In the genomic region with DNA sequence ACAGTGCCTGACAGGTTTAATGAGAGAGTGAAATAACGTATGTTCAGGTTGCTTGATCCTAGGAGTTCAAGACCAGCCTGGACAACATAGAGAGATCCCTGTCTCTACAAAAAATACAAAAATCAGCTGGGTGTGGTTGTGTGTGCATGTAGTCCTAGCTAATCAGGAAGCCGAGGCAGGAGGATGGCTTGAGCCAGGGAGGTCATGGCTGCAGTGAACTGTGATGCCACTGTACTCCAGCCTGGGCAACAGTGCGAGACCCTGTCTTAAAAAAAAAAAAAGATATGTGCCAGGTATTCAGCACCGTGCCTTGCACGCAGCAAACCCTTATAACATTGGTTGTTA, we compare ENCODE assay signal across 15 cellular contexts. TPM values are rescaled to one million over a fixed set of nuclear protein-coding genes. Genes with fewer than 3 reads are reported as not detected.
DNase-seq lines count a peak whose midpoint lies in the region; ATAC-seq and TF ChIP-seq lines count a peak whose summit lies in the region.
"Had no signal": no experiment of that assay in that cellular context is flagged by ENCODE, and none has a peak within 500 bp of the region (broad histone marks: within the 10 kb centered on the region; RNA-seq: fewer than 3 reads in every experiment).

No MANE protein-coding gene starts in this region.

- peak overlapping the region; percentile 99 for H3K27ac ChIP-seq in Panc1 (ENCODE audit: low read length)
- H3K27ac ChIP-seq in iPS DF 6.9 (ENCODE audit: low read length), result peak overlapping the region; percentile 26
- peak overlapping the region; percentile 66 to 80 (median 71) for H3K27ac ChIP-seq in gastrocnemius medialis

- peaks cover 75% of the 10 kb centered on the region for H3K4me1 ChIP-seq in Panc1 (ENCODE audit: control insufficient read depth, insufficient read depth, low read length)
- H3K4me1 ChIP-seq in iPS DF 6.9 (ENCODE audit: control insufficient read depth, insufficient read depth, low read length), result 0 out of 2 replicates have a peak, but pooled peaks cover 2% of the 10 kb centered on the region
- peaks cover 8 to 11% of the 10 kb centered on the region in 2 donors for H3K4me1 ChIP-seq in gastrocnemius medialis

- intact Hi-C loops in Calu3 (cut with micrococcal nuclease; ENCODE audit: unreplicated experiment) (loop anchor here (5.0 kb wide), 2 partner anchors 141 to 211 kb away; no protein-coding TSS in a partner anchor), Panc1 (cut with micrococcal nuclease; ENCODE audit: unreplicated experiment) (loop anchor here (5.0 kb wide), 1 partner anchor 184 kb away; no protein-coding TSS in a partner anchor), gastrocnemius medialis (cut with DNase I; ENCODE audit: low total_unique reads) (no loop called here)

- H3K36me3 ChIP-seq in Panc1 (ENCODE audit: control insufficient read depth, insufficient read depth, low read length), result no peaks in the 10 kb centered on the region
- no peaks in the 10 kb centered on the region for H3K36me3 ChIP-seq in iPS DF 6.9 (ENCODE audit: control insufficient read depth, insufficient read depth, low read length)
- H3K36me3 ChIP-seq in gastrocnemius medialis, result no peaks in the 10 kb centered on the region
- H3K36me3 ChIP-seq: SJCRH30 had no signal

- BruUV-seq in Calu3 (replicated peaks; lab: Mats Ljungman, UMichigan), result no TSS peak
- no TSS peak for BruUV-seq in Panc1 (replicated peaks; lab: Mats Ljungman, UMichigan)

- H3K4me3 ChIP-seq in Panc1 (ENCODE audit: low read depth in 2 of 2, low read length in 2 of 2), result peak overlapping the region; percentile 31 to 69; a peak in 3 of 4 replicates
- no peak overlapping the region for H3K4me3 ChIP-seq in iPS DF 6.9 (ENCODE audit: low read length)
- no peak overlapping the region for H3K4me3 ChIP-seq in gastrocnemius medialis
- H3K4me3 ChIP-seq: mucosa of descending colon had no signal

- DNase-seq in Calu3, result no peak
- DNase-seq in Panc1 (ENCODE audit: low read depth, low spot score), result no peak
- no peak for DNase-seq in iPS DF 6.9 (ENCODE audit: low read depth, low spot score)
- no peak for DNase-seq in gastrocnemius medialis
- DNase-seq in GM19238 (ENCODE audit: insufficient read length, low spot score), result no peak
- DNase-seq: activated CD8-positive, alpha-beta memory T cell treated with anti-CD3 and anti-CD28 coated beads, Interleukin-2, amount 50 U/mL, for 48 hours; CD4-positive, alpha-beta T cell; GDM1; mucosa of descending colon; NCI-H1930; stimulated activated CD4-positive, alpha-beta T cell treated with anti-CD3 and anti-CD28 coated beads, Interleukin-2, amount 100 ng/mL, for 48 hours had no signal

- H3K27ac Mint-ChIP-seq in Calu3 (ENCODE audit: unreplicated experiment), result peak overlapping the region; percentile 97
- H3K27ac Mint-ChIP-seq: CD4-positive, alpha-beta T cell had no signal

- no peaks in the 10 kb centered on the region for H3K27me3 Mint-ChIP-seq in Calu3 (ENCODE audit: unreplicated experiment)
- H3K27me3 Mint-ChIP-seq: CD4-positive, alpha-beta T cell; progenitor cell of endocrine pancreas had no signal

- TF ChIP-seq CTCF in Calu3 (IDR thresholded peaks at IDR 0.05; ENCODE audit: unreplicated experiment) (no peak), Panc1 (IDR thresholded peaks at IDR 0.05) (no peak), gastrocnemius medialis (IDR thresholded peaks at IDR 0.05 in 4 of 5, conservative IDR thresholded peaks at IDR 0.05 in 1 of 5) (no peak)

- no peaks in the 10 kb centered on the region for H3K27me3 ChIP-seq in Panc1 (ENCODE audit: control insufficient read depth, insufficient read depth, low read length)
- H3K27me3 ChIP-seq in iPS DF 6.9 (ENCODE audit: control insufficient read depth, insufficient read depth, low read length), result no peaks in the 10 kb centered on the region
- peaks cover under 1 to 9% (median 7%) of the 10 kb centered on the region in 3 donors for H3K27me3 ChIP-seq in gastrocnemius medialis
- H3K27me3 ChIP-seq: SJCRH30 had no signal

- no peak overlapping the region for H3K4me3 Mint-ChIP-seq in Calu3 (ENCODE audit: low read depth, unreplicated experiment)
- H3K4me3 Mint-ChIP-seq: CD4-positive, alpha-beta T cell had no signal

- H3K9me3 ChIP-seq in Panc1 (ENCODE audit: control insufficient read depth, insufficient read depth, low read depth, low read length) (no peaks in the 10 kb centered on the region), iPS DF 6.9 (ENCODE audit: control insufficient read depth, insufficient read depth, low read length) (no peaks in the 10 kb centered on the region), gastrocnemius medialis (no peaks in the 10 kb centered on the region)
- H3K9me3 ChIP-seq: mucosa of descending colon, SJCRH30 had no signal

- H3K9me3 Mint-ChIP-seq in Calu3 (ENCODE audit: low read depth, unreplicated experiment), result no peaks in the 10 kb centered on the region
- H3K9me3 Mint-ChIP-seq: CD4-positive, alpha-beta T cell had no signal

- in situ Hi-C loops in Panc1 (cut with HindIII; ENCODE audit: low pct_unique_long_range_greater_than_20kb, low sequenced_read_pairs) (loop anchor here (5.0 kb wide), 1 partner anchor 184 kb away; no protein-coding TSS in a partner anchor), gastrocnemius medialis (cut with MboI; ENCODE audit: low sequenced_read_pairs in 4 of 4) (no loop called here)

- ATAC-seq in Panc1 (no peak), gastrocnemius medialis (no peak), HG02642 (IDR thresholded peaks at IDR 0.05; ENCODE audit: poor library complexity, unreplicated experiment) (no peak), HG02571 (IDR thresholded peaks at IDR 0.05; ENCODE audit: unreplicated experiment) (no peak)

- WGBS in iPS DF 6.9 (ENCODE audit: insufficient coverage, insufficient read length), result no CpG with 5 or more reads among the region's 5 CpGs

- TF ChIP-seq POLR2A in gastrocnemius medialis (IDR thresholded peaks at IDR 0.05), result no peak

- CTCF ChIA-PET in Calu3 (lab: Charles Lee) (interaction anchor here (0.7 kb wide), 1 partner anchor 1345 kb away, joined by 4 read pairs; no protein-coding TSS in a partner anchor), Panc1 (lab: Charles Lee) (interaction anchor here (0.6 kb wide), 1 partner anchor 214 kb away, joined by 6 read pairs; no protein-coding TSS in a partner anchor)

- POLR2A ChIA-PET in Panc1 (lab: Charles Lee), result interaction anchor here (0.6 to 0.7 kb wide), 4 partner anchors 9 to 42 kb away, joined by 3 to 6 read pairs (median 4); no protein-coding TSS in a partner anchor

- H3K4me1 Mint-ChIP-seq in Calu3 (ENCODE audit: low read depth, unreplicated experiment), result peaks cover 59% of the 10 kb centered on the region

- H3K36me3 Mint-ChIP-seq in Calu3 (ENCODE audit: insufficient read depth, unreplicated experiment), result peaks cover 17% of the 10 kb centered on the region

RNA-seq across cellular contexts. Expression of gene SPRY4, which starts 38.8 kb away (rescaled TPM):
- 23.6 and 29.4 TPM in 2 replicates for total RNA-seq in Calu3 (2022)
- 35.6 TPM for total RNA-seq in Panc1 (2021; ENCODE audit: unreplicated experiment)
- 50.9 TPM for polyA plus RNA-seq in Panc1 (2012; ENCODE audit: insufficient read length)
- total RNA-seq in gastrocnemius medialis, result 1 to 10 TPM; 4.3 to 6.9 (median 5.9) TPM

Comparison
In these comparisons a context has a peak if more than half of its experiments do, and no peak if none do; other contexts are left out.
1. H3K27ac ChIP-seq: peak in every context shown above with its lines; median percentile 99 in Panc1; 71 in gastrocnemius medialis; 26 in iPS DF 6.9.
2. H3K4me3 ChIP-seq: peak in Panc1 (2 of 2); none in iPS DF 6.9 (single experiment) and gastrocnemius medialis (0 of 4).